Comparison of ENCODE assay signal across 9 cellular contexts in the genomic region with DNA sequence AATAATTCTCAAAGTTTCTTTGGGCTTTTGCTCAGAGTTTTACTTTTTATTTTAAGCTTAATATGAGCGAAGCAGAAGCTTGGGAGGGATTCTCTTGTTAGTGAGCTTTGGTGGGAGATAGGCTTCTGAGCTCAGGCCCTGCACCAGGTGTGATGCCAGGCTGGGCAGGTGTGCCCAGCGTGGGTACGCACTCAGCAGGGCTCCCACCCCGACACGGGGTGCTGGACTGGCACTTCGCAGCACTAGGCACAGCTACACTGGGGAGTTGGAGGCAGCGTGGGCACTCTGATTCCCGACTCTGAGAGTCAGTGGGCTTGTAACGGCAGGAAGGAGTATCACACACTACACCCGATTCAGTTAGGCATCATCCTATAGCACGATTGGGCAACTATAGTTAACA.
"Had no signal": no experiment of that assay in that cellular context is flagged by ENCODE, and none has a peak within 500 bp of the region (broad histone marks: within the 10 kb centered on the region; RNA-seq: fewer than 3 reads in every experiment).

No MANE protein-coding gene starts in this region.

- H3K36me3 ChIP-seq: HAP-1 had no signal

- H3K9me3 ChIP-seq: HAP-1 had no signal

- H3K4me3 ChIP-seq: GM23248, HAP-1, K562 had no signal

- H3K4me1 ChIP-seq: HAP-1 had no signal

- FAIRE-seq: HTR-8/SVneo, K562 had no signal

- DNase-seq: GM23248, GOT3, H7, HFFc6, IMR-90, KG1 had no signal

- H3K27ac ChIP-seq: GM23248 had no signal
